20 cellular contexts compared by ENCODE assay signal in genomic region chr20:50227506-50227905, GRCh38. TPM values are rescaled to one million over a fixed set of nuclear protein-coding genes. Genes with fewer than 3 reads are reported as not detected.
A peak's percentile ranks its signal among the peaks of the same experiment; 100 is the strongest.
DNase-seq lines count a peak whose midpoint lies in the region; ATAC-seq, FAIRE-seq and TF ChIP-seq lines count a peak whose summit lies in the region.
"Had no signal": no experiment of that assay in that cellular context is flagged by ENCODE, and none has a peak within 500 bp of the region (broad histone marks: within the 10 kb centered on the region; RNA-seq: fewer than 3 reads in every experiment).

No MANE protein-coding gene starts in this region.

- peak overlapping the region; percentile 20; the same call in 1 of the 2 replicates for H3K4me2 ChIP-seq in PC-3 (ENCODE audit: low read length)
- H3K4me2 ChIP-seq: KMS-11 had no signal

- H3K27ac Mint-ChIP-seq in activated T-cell treated with anti-CD3 and anti-CD28 coated beads, Interleukin-2, amount 50 U/mL, for 72 hours, result no peak overlapping the region
- H3K27ac Mint-ChIP-seq in stimulated activated memory B cell treated with anti-CD40 and anti-IgM and Interleukin-4, amounts not matched to agents 10 μg/mL and 1 μg/mL and 100 μg/mL, for 72 hours, result no peak overlapping the region

- H3K9ac ChIP-seq in PC-3 (ENCODE audit: low read length), result no peak overlapping the region
- H3K9ac ChIP-seq: KMS-11 had no signal

- peaks cover 17% of the 10 kb centered on the region for H3K4me1 ChIP-seq in PC-3 (ENCODE audit: insufficient read depth, low read length)

- POLR2A ChIA-PET in PC-3 (lab: Charles Lee; ENCODE audit: unreplicated experiment), result interaction anchor here (0.6 to 0.7 kb wide), 2 partner anchors 248 to 1589 kb away, joined by 4 read pairs; no protein-coding TSS in a partner anchor

- no peaks in the 10 kb centered on the region for H3K79me2 ChIP-seq in PC-3 (ENCODE audit: low read length)

- peaks cover 29% of the 10 kb centered on the region for H3K4me1 Mint-ChIP-seq in activated T-cell treated with anti-CD3 and anti-CD28 coated beads, Interleukin-2, amount 50 U/mL, for 72 hours (ENCODE audit: low read depth)
- H3K4me1 Mint-ChIP-seq in stimulated activated memory B cell treated with anti-CD40 and anti-IgM and Interleukin-4, amounts not matched to agents 10 μg/mL and 1 μg/mL and 100 μg/mL, for 72 hours, result peaks cover 7% of the 10 kb centered on the region

- no peaks in the 10 kb centered on the region for H3F3A ChIP-seq in PC-3 (ENCODE audit: low read length, unreplicated experiment)

- no peak for DNase-seq in activated T-cell treated with anti-CD3 and anti-CD28 coated beads, Interleukin-2, amount 50 U/mL, for 72 hours
- DNase-seq in activated T-cell treated with anti-CD3 and anti-CD28 coated beads, Interleukin-2, amount 50 U/mL, for 1 hour, result no peak
- DNase-seq in PC-3 (peak; percentile 75), kidney tubule cell (ENCODE audit: low spot score) (peak; percentile 40), urothelium cell line (ENCODE audit: low spot score) (no peak), NCI-H526 (lab: John Stamatoyannopoulos, UW) (no peak)
- DNase-seq: C1 segment of cervical spinal cord, DMS 273 treated with DMSO at 0.1 percent for 48 hours, HFFc6, NCI-H1092 treated with DMSO at 0.1 percent for 48 hours, NCI-H2081 treated with DMSO at 0.1 percent for 48 hours, NCI-H510A treated with DMSO at 0.1 percent for 48 hours, SIG-M5 had no signal

- H3K4me3 Mint-ChIP-seq in activated T-cell treated with anti-CD3 and anti-CD28 coated beads, Interleukin-2, amount 50 U/mL, for 72 hours, result peak overlapping the region in 1 of 2 donors; percentile 2
- H3K4me3 Mint-ChIP-seq in stimulated activated memory B cell treated with anti-CD40 and anti-IgM and Interleukin-4, amounts not matched to agents 10 μg/mL and 1 μg/mL and 100 μg/mL, for 72 hours, result no peak overlapping the region
- H3K4me3 Mint-ChIP-seq: HFFc6 had no signal

- BruUV-seq in PC-3 (replicated peaks; lab: Mats Ljungman, UMichigan), result no TSS peak

- CTCF ChIA-PET in PC-3 (lab: Charles Lee), result no interaction called here

- H3K36me3 Mint-ChIP-seq in activated T-cell treated with anti-CD3 and anti-CD28 coated beads, Interleukin-2, amount 50 U/mL, for 72 hours (ENCODE audit: insufficient read depth in 2 of 2), result peaks cover 0 to 3% of the 10 kb centered on the region in 2 donors
- no peaks in the 10 kb centered on the region for H3K36me3 Mint-ChIP-seq in stimulated activated memory B cell treated with anti-CD40 and anti-IgM and Interleukin-4, amounts not matched to agents 10 μg/mL and 1 μg/mL and 100 μg/mL, for 72 hours

- H3K4me3 ChIP-seq in PC-3 (ENCODE audit: low read length), result no peak overlapping the region
- H3K4me3 ChIP-seq: A549 had no signal

- no peaks in the 10 kb centered on the region for H3K36me3 ChIP-seq in PC-3 (ENCODE audit: low read depth, low read length)

- H3K27me3 Mint-ChIP-seq in activated T-cell treated with anti-CD3 and anti-CD28 coated beads, Interleukin-2, amount 50 U/mL, for 72 hours (ENCODE audit: low read depth), result no peaks in the 10 kb centered on the region
- peaks cover 20% of the 10 kb centered on the region for H3K27me3 Mint-ChIP-seq in stimulated activated memory B cell treated with anti-CD40 and anti-IgM and Interleukin-4, amounts not matched to agents 10 μg/mL and 1 μg/mL and 100 μg/mL, for 72 hours

- H4K20me1 ChIP-seq in PC-3 (ENCODE audit: low read length), result no peaks in the 10 kb centered on the region

- no peaks in the 10 kb centered on the region for H3K9me2 ChIP-seq in PC-3 (replicated peaks; ENCODE audit: low read length)

- H3K9me3 Mint-ChIP-seq in activated T-cell treated with anti-CD3 and anti-CD28 coated beads, Interleukin-2, amount 50 U/mL, for 72 hours, result peaks cover 0 to 1% of the 10 kb centered on the region in 2 donors
- H3K9me3 Mint-ChIP-seq in stimulated activated memory B cell treated with anti-CD40 and anti-IgM and Interleukin-4, amounts not matched to agents 10 μg/mL and 1 μg/mL and 100 μg/mL, for 72 hours, result peaks cover 3% of the 10 kb centered on the region
- H3K9me3 Mint-ChIP-seq: HFFc6 had no signal

- no peak overlapping the region for H2AFZ ChIP-seq in PC-3 (ENCODE audit: low read length)

- peak overlapping the region; percentile 17 for H3K27ac ChIP-seq in PC-3 (ENCODE audit: low read length)
- H3K27ac ChIP-seq: KMS-11 had no signal

- no peak for TF ChIP-seq CTCF in PC-3 (conservative IDR thresholded peaks at IDR 0.05; ENCODE audit: low read depth, low read length)

- ATAC-seq in activated T-cell treated with anti-CD3 and anti-CD28 coated beads, Interleukin-2, amount 50 U/mL, for 72 hours (replicated peaks in 1 of 2), result peak; percentile 74 to 77
- peak; percentile 83 for ATAC-seq in PC-3
- no peak for ATAC-seq in stimulated activated memory B cell treated with anti-CD40 and anti-IgM and Interleukin-4, amounts not matched to agents 10 μg/mL and 1 μg/mL and 100 μg/mL, for 72 hours
- ATAC-seq in GM18519 (IDR thresholded peaks at IDR 0.05; ENCODE audit: low FRiP score, unreplicated experiment), result no peak
- ATAC-seq: Panc1 had no signal

- intact Hi-C loops in PC-3 (cut with micrococcal nuclease), result no loop called here

- FAIRE-seq in urothelium cell line (lab: Jason Lieb, UNC), result peak; percentile 23
- FAIRE-seq: A549, GM12892, H1 had no signal

- no peaks in the 10 kb centered on the region for H3K27me3 ChIP-seq in PC-3 (ENCODE audit: low read length)

- H3K9me3 ChIP-seq in PC-3 (ENCODE audit: low read length), result no peaks in the 10 kb centered on the region

RNA-seq across cellular contexts. Expression of gene CEBPB, which starts 36.9 kb away (rescaled TPM):
- 100 to 1,000 TPM; 111 to 134 TPM for total RNA-seq in activated T-cell treated with anti-CD3 and anti-CD28 coated beads, Interleukin-2, amount 50 U/mL, for 72 hours
- 103 and 122 TPM in 2 replicates for total RNA-seq in PC-3 (2014; rRNA removed)

Comparison
In these comparisons a context has a peak if more than half of its experiments do, and no peak if none do; other contexts are left out.
1. ATAC-seq: peak in activated T-cell treated with anti-CD3 and anti-CD28 coated beads, Interleukin-2, amount 50 U/mL, for 72 hours (2 of 2) and PC-3 (single experiment); none in stimulated activated memory B cell treated with anti-CD40 and anti-IgM and Interleukin-4, amounts not matched to agents 10 μg/mL and 1 μg/mL and 100 μg/mL, for 72 hours (single experiment) and GM18519 (single experiment).
2. DNase-seq: peak in PC-3 (single experiment) and kidney tubule cell (single experiment); none in activated T-cell treated with anti-CD3 and anti-CD28 coated beads, Interleukin-2, amount 50 U/mL, for 72 hours (0 of 2), activated T-cell treated with anti-CD3 and anti-CD28 coated beads, Interleukin-2, amount 50 U/mL, for 1 hour (single experiment), urothelium cell line (single experiment) and NCI-H526 (0 of 2).